ENCODE assay signal across 25 cellular contexts in genomic region chr18:58468191-58468590, GRCh38.
DNase-seq lines count a peak whose midpoint lies in the region; ATAC-seq, FAIRE-seq and TF ChIP-seq lines count a peak whose summit lies in the region.
"Had no signal": no experiment of that assay in that cellular context is flagged by ENCODE, and none has a peak within 500 bp of the region (broad histone marks: within the 10 kb centered on the region; RNA-seq: fewer than 3 reads in every experiment).

No MANE protein-coding gene starts in this region.

- H3K4me3 ChIP-seq in bronchial epithelial cell (ENCODE audit: low read depth, low read length) (no peak overlapping the region), BE2C (ENCODE audit: low read depth, low read length) (no peak overlapping the region)
- H3K4me3 ChIP-seq: BLaER1 treated with 17β-estradiol and CSF1 and Interleukin-3, amounts not matched to agents 10 nM and 100 nM; GM12878; GM23248 had no signal

- TF ChIP-seq CTCF in MCF 10A (IDR thresholded peaks at IDR 0.05; ENCODE audit: unreplicated experiment) (no peak), bronchial epithelial cell (IDR thresholded peaks at IDR 0.05; ENCODE audit: insufficient read depth, low read length, severe bottlenecking) (no peak), foreskin keratinocyte (conservative IDR thresholded peaks at IDR 0.05) (no peak), BE2C (IDR thresholded peaks at IDR 0.05; ENCODE audit: low read depth, low read length) (no peak)

- no peaks in the 10 kb centered on the region for H3K27me3 Mint-ChIP-seq in MCF 10A (ENCODE audit: insufficient read depth, unreplicated experiment)
- H3K27me3 Mint-ChIP-seq in activated CD4-positive, alpha-beta T cell treated with anti-CD3 and anti-CD28 coated beads for 36 hours, result peaks cover 15% of the 10 kb centered on the region

- no peak overlapping the region for H3K4me3 Mint-ChIP-seq in MCF 10A (ENCODE audit: unreplicated experiment)
- H3K4me3 Mint-ChIP-seq in activated CD4-positive, alpha-beta T cell treated with anti-CD3 and anti-CD28 coated beads for 36 hours, result no peak overlapping the region
- H3K4me3 Mint-ChIP-seq: B cell; CD14-positive monocyte; CD4-positive, alpha-beta T cell; CD8-positive, alpha-beta memory T cell had no signal

- H3K36me3 Mint-ChIP-seq in MCF 10A (ENCODE audit: insufficient read depth, unreplicated experiment), result peaks cover 5% of the 10 kb centered on the region
- H3K36me3 Mint-ChIP-seq in activated CD4-positive, alpha-beta T cell treated with anti-CD3 and anti-CD28 coated beads for 36 hours (ENCODE audit: low read depth), result no peaks in the 10 kb centered on the region
- H3K36me3 Mint-ChIP-seq: CD14-positive monocyte; CD8-positive, alpha-beta memory T cell had no signal

- no TSS peak for BruUV-seq in MCF 10A (replicated peaks; lab: Mats Ljungman, UMichigan)

- POLR2A ChIA-PET in MCF 10A (lab: Yijun Ruan, JAX), result interaction anchor here (0.7 to 1.4 kb wide), 3 partner anchors 21 to 41 kb away, joined by 3 to 4 read pairs (median 4); no protein-coding TSS in a partner anchor
- POLR2A ChIA-PET in activated CD4-positive, alpha-beta T cell treated with anti-CD3 and anti-CD28 coated beads for 36 hours (lab: Charles Lee), result no interaction called here

- peaks cover 14% of the 10 kb centered on the region for H3K9me3 Mint-ChIP-seq in MCF 10A (ENCODE audit: unreplicated experiment)
- H3K9me3 Mint-ChIP-seq in activated CD4-positive, alpha-beta T cell treated with anti-CD3 and anti-CD28 coated beads for 36 hours (ENCODE audit: low read depth), result peaks cover 4% of the 10 kb centered on the region

- intact Hi-C loops in MCF 10A (cut with micrococcal nuclease), result no loop called here
- intact Hi-C loops in activated CD4-positive, alpha-beta T cell treated with anti-CD3 and anti-CD28 coated beads for 36 hours (cut with DNase I, micrococcal nuclease), result no loop called here

- H3K27ac Mint-ChIP-seq in MCF 10A (ENCODE audit: low read depth, unreplicated experiment), result no peak overlapping the region
- H3K27ac Mint-ChIP-seq in activated CD4-positive, alpha-beta T cell treated with anti-CD3 and anti-CD28 coated beads for 36 hours, result no peak overlapping the region
- H3K27ac Mint-ChIP-seq: B cell; CD14-positive monocyte; CD4-positive, alpha-beta T cell; CD8-positive, alpha-beta memory T cell had no signal

- peaks cover 5% of the 10 kb centered on the region for H3K4me1 ChIP-seq in foreskin keratinocyte
- no peaks in the 10 kb centered on the region for H3K4me1 ChIP-seq in BE2C
- H3K4me1 ChIP-seq: BLaER1 treated with 17β-estradiol and CSF1 and Interleukin-3, amounts not matched to agents 10 nM and 100 nM had no signal

- ATAC-seq in foreskin keratinocyte, result no peak
- no peak for ATAC-seq in activated CD4-positive, alpha-beta T cell treated with anti-CD3 and anti-CD28 coated beads for 36 hours
- ATAC-seq: GM12878 had no signal

- no peak overlapping the region for H3K27ac ChIP-seq in foreskin keratinocyte
- H3K27ac ChIP-seq: 22Rv1; BLaER1 treated with 17β-estradiol and CSF1 and Interleukin-3, amounts not matched to agents 10 nM and 100 nM; GM23248 had no signal

- peaks cover 7% of the 10 kb centered on the region for H3K4me1 Mint-ChIP-seq in MCF 10A (ENCODE audit: insufficient read depth, unreplicated experiment)
- no peaks in the 10 kb centered on the region for H3K4me1 Mint-ChIP-seq in activated CD4-positive, alpha-beta T cell treated with anti-CD3 and anti-CD28 coated beads for 36 hours
- H3K4me1 Mint-ChIP-seq: B cell; CD14-positive monocyte; CD8-positive, alpha-beta memory T cell had no signal

- no peaks in the 10 kb centered on the region for H3K27me3 ChIP-seq in bronchial epithelial cell (ENCODE audit: control insufficient read depth, insufficient read depth, low read length)
- peaks cover 10% of the 10 kb centered on the region for H3K27me3 ChIP-seq in foreskin keratinocyte
- no peaks in the 10 kb centered on the region for H3K27me3 ChIP-seq in BE2C
- H3K27me3 ChIP-seq: BLaER1 treated with 17β-estradiol and CSF1 and Interleukin-3, amounts not matched to agents 10 nM and 100 nM had no signal

- CTCF ChIA-PET in MCF 10A (lab: Yijun Ruan, JAX), result interaction anchor here (0.6 to 1.4 kb wide), 4 partner anchors 20 to 296 kb away, joined by 3 to 6 read pairs (median 3); no protein-coding TSS in a partner anchor
- CTCF ChIA-PET in activated CD4-positive, alpha-beta T cell treated with anti-CD3 and anti-CD28 coated beads for 36 hours (lab: Charles Lee), result no interaction called here

- H3K9me3 ChIP-seq in BE2C, result no peaks in the 10 kb centered on the region

- DNase-seq in HPDE6-E6E7 (ENCODE audit: extremely low spot score), result peak; percentile 31
- peak; percentile 31 for DNase-seq in MCF 10A (ENCODE audit: unreplicated experiment)
- DNase-seq in bronchial epithelial cell (ENCODE audit: low read depth), result peak; percentile 77
- peak; percentile 49 to 70 for DNase-seq in foreskin keratinocyte
- no peak for DNase-seq in medulla oblongata (ENCODE audit: extremely low spot score)
- no peak for DNase-seq in BE2C
- DNase-seq in middle frontal gyrus (ENCODE audit: extremely low spot score, low spot score), result no peak
- DNase-seq in activated CD4-positive, alpha-beta T cell treated with anti-CD3 and anti-CD28 coated beads for 36 hours, result no peak
- DNase-seq: CD4-positive, alpha-beta T cell; CD8-positive, alpha-beta memory T cell; DMS 273 treated with DMSO at 0.1 percent for 48 hours; DMS79; EL; GDM1; GM23248; H7; HCEC 1CT had no signal

- H3K36me3 ChIP-seq in bronchial epithelial cell (ENCODE audit: control insufficient read depth, insufficient read depth, low read length) (no peaks in the 10 kb centered on the region), BE2C (no peaks in the 10 kb centered on the region)
- H3K36me3 ChIP-seq: BLaER1 treated with 17β-estradiol and CSF1 and Interleukin-3, amounts not matched to agents 10 nM and 100 nM had no signal

- FAIRE-seq in bronchial epithelial cell (lab: Jason Lieb, UNC), result no peak
- FAIRE-seq: A204.1, GM12878, GM19239, H1 had no signal

Comparison
In these comparisons a context has a peak if more than half of its experiments do, and no peak if none do; other contexts are left out.
1. DNase-seq: peak in HPDE6-E6E7 (single experiment), MCF 10A (single experiment), bronchial epithelial cell (single experiment) and foreskin keratinocyte (2 of 2); none in medulla oblongata (single experiment), BE2C (single experiment), middle frontal gyrus (single experiment) and activated CD4-positive, alpha-beta T cell treated with anti-CD3 and anti-CD28 coated beads for 36 hours (single experiment).